40 cellular contexts compared by ENCODE assay signal in the genomic region with DNA sequence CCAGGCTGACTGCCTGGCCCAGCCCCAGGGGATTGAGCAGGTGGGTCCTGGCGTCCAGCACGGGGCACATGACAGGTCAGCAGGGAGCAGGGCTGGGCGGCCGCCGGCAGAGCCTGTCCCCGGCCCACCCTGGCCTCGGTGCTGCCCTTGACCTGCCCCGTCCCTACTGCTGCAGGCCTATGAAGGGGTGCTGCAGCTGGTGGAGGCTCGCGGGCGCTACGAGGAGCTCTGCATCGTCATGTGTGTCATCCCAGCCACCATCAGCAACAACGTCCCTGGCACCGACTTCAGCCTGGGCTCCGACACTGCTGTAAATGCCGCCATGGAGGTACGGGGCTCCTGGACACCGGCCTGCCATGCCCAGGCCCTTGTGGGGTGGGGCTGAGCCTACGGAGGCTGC. TPM values are rescaled to one million over a fixed set of nuclear protein-coding genes. Genes with fewer than 3 reads are reported as not detected.
"Had no signal": no experiment of that assay in that cellular context is flagged by ENCODE, and none has a peak within 500 bp of the region (broad histone marks: within the 10 kb centered on the region; RNA-seq: fewer than 3 reads in every experiment).

No MANE protein-coding gene starts in this region.

- H3K4me3 Mint-ChIP-seq: activated B cell treated with CpG ODN at 0.5 μM for 24 hours; activated CD4-positive, alpha-beta memory T cell treated with anti-CD3 and anti-CD28 coated beads for 36 hours; activated CD4-positive, alpha-beta T cell treated with anti-CD3 and anti-CD28 coated beads, Interleukin-2, amount 10 ng/mL, durations not matched to agents 24 days and 14 days; activated CD8-positive, alpha-beta T cell treated with anti-CD3 and anti-CD28 coated beads for 36 hours; activated naive CD4-positive, alpha-beta T cell treated with anti-CD3 and anti-CD28 coated beads for 36 hours; activated naive CD8-positive, alpha-beta T cell treated with anti-CD3 and anti-CD28 coated beads for 36 hours; activated T-helper 1 cell treated with anti-CD3 and anti-CD28 coated beads, Interleukin-12 subunit alpha, Interleukin-12 subunit beta, Interleukin-2, Interleukin-4 antibody, amounts not matched to agents 30 ng/mL and 10 ng/mL and 1 ng/mL, durations not matched to agents 14 hours and 24 hours and 36 hours; activated T-helper 17 cell treated with anti-CD3 and anti-CD28 coated beads, Interleukin-2, amount 50 U/mL, for 72 hours; central memory CD8-positive, alpha-beta T cell; T-helper 1 cell treated with Interleukin-12 subunit alpha and Interleukin-12 subunit beta and Interleukin-4 antibody, amounts not matched to agents 30 μg/mL and 1 μg/mL, for 36 hours; T-helper 2 cell treated with Interferon-gamma antibody and Interleukin-4, amounts not matched to agents 5 μg/mL and 100 μg/mL, for 36 hours had no signal

- H3K9me3 Mint-ChIP-seq: activated B cell treated with CpG ODN at 0.5 μM for 24 hours; activated CD4-positive, alpha-beta memory T cell treated with anti-CD3 and anti-CD28 coated beads for 36 hours; activated CD4-positive, alpha-beta T cell treated with anti-CD3 and anti-CD28 coated beads, Interleukin-2, amount 10 ng/mL, durations not matched to agents 24 days and 14 days; activated CD8-positive, alpha-beta T cell treated with anti-CD3 and anti-CD28 coated beads for 36 hours; activated naive CD4-positive, alpha-beta T cell treated with anti-CD3 and anti-CD28 coated beads for 36 hours; activated naive CD4-positive, alpha-beta T cell treated with anti-CD3 and anti-CD28 coated beads, Interleukin-2, amount 50 U/mL, for 72 hours; activated naive CD8-positive, alpha-beta T cell treated with anti-CD3 and anti-CD28 coated beads for 36 hours; activated T-helper 1 cell treated with anti-CD3 and anti-CD28 coated beads, Interleukin-12 subunit alpha, Interleukin-12 subunit beta, Interleukin-2, Interleukin-4 antibody, amounts not matched to agents 30 ng/mL and 10 ng/mL and 1 ng/mL, durations not matched to agents 14 hours and 24 hours and 36 hours; activated T-helper 17 cell treated with anti-CD3 and anti-CD28 coated beads, Interleukin-2, amount 50 U/mL, for 72 hours; central memory CD8-positive, alpha-beta T cell; T-helper 1 cell treated with Interleukin-12 subunit alpha and Interleukin-12 subunit beta and Interleukin-4 antibody, amounts not matched to agents 30 μg/mL and 1 μg/mL, for 36 hours; T-helper 2 cell treated with Interferon-gamma antibody and Interleukin-4, amounts not matched to agents 5 μg/mL and 100 μg/mL, for 36 hours had no signal

- H3K27me3 ChIP-seq: adrenal gland, body of pancreas, brain microvascular endothelial cell, breast epithelium had no signal

- H3K27ac Mint-ChIP-seq: activated B cell treated with CpG ODN at 0.5 μM for 24 hours; activated CD4-positive, alpha-beta memory T cell treated with anti-CD3 and anti-CD28 coated beads for 36 hours; activated CD4-positive, alpha-beta T cell treated with anti-CD3 and anti-CD28 coated beads, Interleukin-2, amount 10 ng/mL, durations not matched to agents 24 days and 14 days; activated CD8-positive, alpha-beta T cell treated with anti-CD3 and anti-CD28 coated beads for 36 hours; activated naive CD4-positive, alpha-beta T cell treated with anti-CD3 and anti-CD28 coated beads for 36 hours; activated naive CD8-positive, alpha-beta T cell treated with anti-CD3 and anti-CD28 coated beads for 36 hours; activated T-helper 1 cell treated with anti-CD3 and anti-CD28 coated beads, Interleukin-12 subunit alpha, Interleukin-12 subunit beta, Interleukin-2, Interleukin-4 antibody, amounts not matched to agents 30 ng/mL and 10 ng/mL and 1 ng/mL, durations not matched to agents 14 hours and 24 hours and 36 hours; activated T-helper 17 cell treated with anti-CD3 and anti-CD28 coated beads, Interleukin-2, amount 50 U/mL, for 72 hours; T-helper 1 cell treated with Interleukin-12 subunit alpha and Interleukin-12 subunit beta and Interleukin-4 antibody, amounts not matched to agents 30 μg/mL and 1 μg/mL, for 36 hours had no signal

- DNase-seq: activated B cell treated with CpG ODN at 0.5 μM for 24 hours; activated CD4-positive, alpha-beta memory T cell treated with anti-CD3 and anti-CD28 coated beads for 36 hours; activated CD4-positive, alpha-beta T cell treated with anti-CD3 and anti-CD28 coated beads for 4 hours; activated CD4-positive, alpha-beta T cell treated with anti-CD3 and anti-CD28 coated beads, Interleukin-2, amount 10 ng/mL, durations not matched to agents 24 days and 14 days; activated CD4-positive, alpha-beta T cell treated with anti-CD3 and anti-CD28 coated beads, Interleukin-2, amount 50 U/mL, for 1 hour; activated CD4-positive, alpha-beta T cell treated with anti-CD3 and anti-CD28 coated beads, Interleukin-2, amount 50 U/mL, for 4 hours; activated CD4-positive, CD25-positive, alpha-beta regulatory T cell treated with anti-CD3 and anti-CD28 coated beads, Interleukin-2, amount 50 U/mL, for 72 hours; activated CD8-positive, alpha-beta memory T cell treated with anti-CD3 and anti-CD28 coated beads, Interleukin-2, amount 50 U/mL, for 4 hours; activated CD8-positive, alpha-beta T cell treated with anti-CD3 and anti-CD28 coated beads for 36 hours; activated effector memory CD4-positive, alpha-beta T cell treated with anti-CD3 and anti-CD28 coated beads, Interleukin-2, amount 50 U/mL, for 16 hours; activated gamma-delta T cell treated with Interleukin-2 at 50 U/mL for 16 hours; activated naive CD4-positive, alpha-beta T cell; activated naive CD4-positive, alpha-beta T cell treated with anti-CD3 and anti-CD28 coated beads for 36 hours; activated naive CD4-positive, alpha-beta T cell treated with anti-CD3 and anti-CD28 coated beads, Interleukin-2, amount 50 U/mL, for 16 hours; activated naive CD8-positive, alpha-beta T cell treated with anti-CD3 and anti-CD28 coated beads for 36 hours; activated T-cell treated with anti-CD3 and anti-CD28 coated beads for 4 hours; activated T-cell treated with anti-CD3 and anti-CD28 coated beads, Interleukin-2, amount 50 U/mL, for 1 hour; activated T-cell treated with anti-CD3 and anti-CD28 coated beads, Interleukin-2, amount 50 U/mL, for 48 hours; adrenal gland; amniotic stem cell; aorta; body of pancreas; brain microvascular endothelial cell; caudate nucleus; cerebellar nuclear complex; T-helper 1 cell; T-helper 2 cell; T-helper 9 cell had no signal

- H3K36me3 Mint-ChIP-seq: activated naive CD4-positive, alpha-beta T cell treated with anti-CD3 and anti-CD28 coated beads, Interleukin-2, amount 50 U/mL, for 72 hours; activated naive CD8-positive, alpha-beta T cell treated with anti-CD3 and anti-CD28 coated beads for 36 hours had no signal

- H3K27me3 Mint-ChIP-seq: activated B cell treated with CpG ODN at 0.5 μM for 24 hours; activated CD4-positive, alpha-beta memory T cell treated with anti-CD3 and anti-CD28 coated beads for 36 hours; activated CD4-positive, alpha-beta T cell treated with anti-CD3 and anti-CD28 coated beads, Interleukin-2, amount 10 ng/mL, durations not matched to agents 24 days and 14 days; activated CD8-positive, alpha-beta T cell treated with anti-CD3 and anti-CD28 coated beads for 36 hours; activated naive CD8-positive, alpha-beta T cell treated with anti-CD3 and anti-CD28 coated beads for 36 hours; activated T-helper 17 cell treated with anti-CD3 and anti-CD28 coated beads, Interleukin-2, amount 50 U/mL, for 72 hours; central memory CD8-positive, alpha-beta T cell had no signal

- ATAC-seq: activated CD8-positive, alpha-beta T cell treated with anti-CD3 and anti-CD28 coated beads for 36 hours; activated naive CD4-positive, alpha-beta T cell treated with anti-CD3 and anti-CD28 coated beads, Interleukin-2, amount 50 U/mL, for 72 hours; activated T-helper 17 cell treated with anti-CD3 and anti-CD28 coated beads, Interleukin-2, amount 50 U/mL, for 72 hours; body of pancreas had no signal

- H3K9me3 ChIP-seq: adrenal gland, body of pancreas, breast epithelium had no signal

- FAIRE-seq: astrocyte, TTC549 had no signal

- H3K4me1 Mint-ChIP-seq: activated B cell treated with CpG ODN at 0.5 μM for 24 hours; activated CD4-positive, alpha-beta T cell treated with anti-CD3 and anti-CD28 coated beads, Interleukin-2, amount 10 ng/mL, durations not matched to agents 24 days and 14 days; activated naive CD8-positive, alpha-beta T cell treated with anti-CD3 and anti-CD28 coated beads for 36 hours; activated T-helper 17 cell treated with anti-CD3 and anti-CD28 coated beads, Interleukin-2, amount 50 U/mL, for 72 hours; central memory CD8-positive, alpha-beta T cell had no signal

- H3K4me1 ChIP-seq: adrenal gland, body of pancreas, breast epithelium had no signal

- H3K27ac ChIP-seq: adrenal gland, body of pancreas, brain microvascular endothelial cell, breast epithelium, VCaP had no signal

- H3K4me3 ChIP-seq: adrenal gland, body of pancreas, breast epithelium had no signal

RNA-seq across cellular contexts. Expression of a gene that starts 37.9 kb away (rescaled TPM):
- total RNA-seq: activated B cell treated with CpG ODN at 0.5 μM for 24 hours; activated CD4-positive, alpha-beta memory T cell treated with anti-CD3 and anti-CD28 coated beads for 36 hours; activated CD4-positive, alpha-beta T cell treated with anti-CD3 and anti-CD28 coated beads, Interleukin-2, amount 10 ng/mL, durations not matched to agents 24 days and 14 days; activated CD8-positive, alpha-beta memory T cell treated with anti-CD3 and anti-CD28 coated beads for 36 hours; activated CD8-positive, alpha-beta T cell treated with anti-CD3 and anti-CD28 coated beads for 36 hours; activated naive CD4-positive, alpha-beta T cell treated with anti-CD3 and anti-CD28 coated beads for 36 hours; activated naive CD4-positive, alpha-beta T cell treated with anti-CD3 and anti-CD28 coated beads, Interleukin-2, amount 50 U/mL, for 72 hours; activated naive CD8-positive, alpha-beta T cell treated with anti-CD3 and anti-CD28 coated beads for 36 hours; activated T-helper 1 cell treated with anti-CD3 and anti-CD28 coated beads, Interleukin-12 subunit alpha, Interleukin-12 subunit beta, Interleukin-2, Interleukin-4 antibody, amounts not matched to agents 30 ng/mL and 10 ng/mL and 1 ng/mL, durations not matched to agents 14 hours and 24 hours and 36 hours; activated T-helper 17 cell treated with anti-CD3 and anti-CD28 coated beads, Interleukin-2, amount 50 U/mL, for 72 hours; breast epithelium; chondrocyte had no signal
- polyA plus RNA-seq: aorta had no signal
